6 cellular contexts compared by ENCODE assay signal in the genomic region with DNA sequence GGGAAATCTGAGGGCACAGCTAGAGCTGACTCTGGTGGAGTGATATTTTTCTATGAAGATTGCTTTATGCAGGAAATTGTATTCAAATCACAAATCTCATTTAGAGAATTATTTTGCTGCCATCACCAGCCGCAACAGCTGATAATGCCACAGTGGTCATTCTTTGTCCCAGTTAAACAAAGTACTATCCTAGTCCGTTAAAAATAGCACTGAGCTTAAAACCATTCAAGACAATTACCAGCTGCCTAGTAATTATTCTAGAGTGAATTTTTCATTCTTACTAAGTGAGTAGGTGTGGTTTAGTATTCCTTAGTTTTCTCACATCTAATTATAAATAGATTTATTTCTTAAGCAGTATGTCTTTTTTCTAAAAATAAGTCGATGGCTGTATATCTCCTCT.
"Had no signal": no experiment of that assay in that cellular context is flagged by ENCODE, and none has a peak within 500 bp of the region (broad histone marks: within the 10 kb centered on the region; RNA-seq: fewer than 3 reads in every experiment).

No MANE protein-coding gene starts in this region.

- FAIRE-seq: HepG2, HTR-8/SVneo, K562 had no signal

- H3K4me3 ChIP-seq: K562 had no signal

- DNase-seq: IMR-90, KBM-7 had no signal

- H3K27ac ChIP-seq: HL-60 had no signal

- ATAC-seq: HepG2, K562 had no signal
